In the genomic region with DNA sequence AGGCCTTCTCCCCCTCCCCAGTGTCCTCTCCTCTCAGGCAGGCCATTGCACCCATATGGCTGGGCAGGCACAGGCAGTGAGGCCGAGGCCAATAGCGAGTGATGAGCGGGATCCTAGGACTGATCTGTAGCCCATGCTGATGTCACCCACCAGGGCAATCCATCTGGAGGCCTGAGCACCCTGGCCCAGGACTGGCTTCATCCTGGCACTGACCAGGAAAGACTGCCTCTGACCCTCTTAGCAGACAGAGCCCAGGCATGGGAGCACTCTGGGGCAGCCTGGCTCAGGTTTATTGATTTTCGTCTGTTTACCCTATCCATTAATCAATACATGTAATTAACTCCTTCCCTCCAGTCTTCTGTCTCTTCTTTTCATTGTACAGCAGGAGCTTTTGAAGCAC, we compare ENCODE assay signal across 25 cellular contexts. TPM values are rescaled to one million over a fixed set of nuclear protein-coding genes. Genes with fewer than 3 reads are reported as not detected.
A peak's percentile ranks its signal among the peaks of the same experiment; 100 is the strongest.
DNase-seq lines count a peak whose midpoint lies in the region; ATAC-seq and TF ChIP-seq lines count a peak whose summit lies in the region.
"Had no signal": no experiment of that assay in that cellular context is flagged by ENCODE, and none has a peak within 500 bp of the region (broad histone marks: within the 10 kb centered on the region; RNA-seq: fewer than 3 reads in every experiment).

No MANE protein-coding gene starts in this region.

- H3K4me1 Mint-ChIP-seq in activated naive CD4-positive, alpha-beta T cell treated with anti-CD3 and anti-CD28 coated beads for 36 hours (ENCODE audit: low read depth): peaks cover 19% of the 10 kb centered on the region
- peaks cover 10% of the 10 kb centered on the region; the same call in 1 of the 2 replicates for H3K4me1 Mint-ChIP-seq in WTC11
- H3K4me1 Mint-ChIP-seq in type B pancreatic cell (ENCODE audit: unreplicated experiment): peaks cover 15% of the 10 kb centered on the region

- no peaks in the 10 kb centered on the region for H3K9me3 Mint-ChIP-seq in activated naive CD4-positive, alpha-beta T cell treated with anti-CD3 and anti-CD28 coated beads for 36 hours
- H3K9me3 Mint-ChIP-seq in WTC11: no peaks in the 10 kb centered on the region
- no peaks in the 10 kb centered on the region for H3K9me3 Mint-ChIP-seq in type B pancreatic cell
- H3K9me3 Mint-ChIP-seq: CD4-positive, alpha-beta T cell had no signal

- H3K36me3 ChIP-seq in right lobe of liver: peaks cover 0 to 22% (median 6%) of the 10 kb centered on the region in 4 donors
- peaks cover 0 to 2% of the 10 kb centered on the region in 2 donors for H3K36me3 ChIP-seq in aorta (ENCODE audit: control insufficient read depth in 1 of 2, insufficient read depth in 2 of 2, low read length in 1 of 2)
- peaks cover 0 to 57% (median 35%) of the 10 kb centered on the region in 6 donors for H3K36me3 ChIP-seq in spleen
- H3K36me3 ChIP-seq: SJSA1 had no signal

- DNase-seq in activated naive CD4-positive, alpha-beta T cell treated with anti-CD3 and anti-CD28 coated beads for 36 hours: no peak
- no peak for DNase-seq in activated naive CD4-positive, alpha-beta T cell (lab: John Stamatoyannopoulos, UW)
- DNase-seq in WTC11 (ENCODE audit: low spot score) (no peak), right lobe of liver (peak; percentile 81 to 88 (median 86)), type B pancreatic cell (ENCODE audit: extremely low spot score, unreplicated experiment) (no peak), aorta (no peak), spleen (no peak)
- DNase-seq: CD4-positive, alpha-beta T cell; COR-L47; DMS 273 treated with DMSO at 0.1 percent for 48 hours; DMS79 treated with DMSO at 0.1 percent for 48 hours; IMR-90; NCI-H1105; NCI-H1694 treated with DMSO at 0.1 percent for 48 hours; NCI-H2081 treated with DMSO at 0.1 percent for 48 hours; NCI-H446 treated with DMSO at 0.1 percent for 48 hours; NCI-H526 treated with DMSO at 0.1 percent for 48 hours; OCI-M1 had no signal

- TF ChIP-seq CTCF in WTC11 (IDR thresholded peaks at IDR 0.05): no peak
- TF ChIP-seq CTCF in right lobe of liver (IDR thresholded peaks at IDR 0.05): no peak
- no peak for TF ChIP-seq CTCF in type B pancreatic cell (conservative IDR thresholded peaks at IDR 0.05)
- TF ChIP-seq CTCF in spleen (IDR thresholded peaks at IDR 0.05 in 8 of 11, conservative IDR thresholded peaks at IDR 0.05 in 3 of 11): no peak

- no peak for TF ChIP-seq POLR2A in right lobe of liver (IDR thresholded peaks at IDR 0.05)
- no peak for TF ChIP-seq POLR2A in spleen (IDR thresholded peaks at IDR 0.05)

- H3K36me3 Mint-ChIP-seq in activated naive CD4-positive, alpha-beta T cell treated with anti-CD3 and anti-CD28 coated beads for 36 hours (ENCODE audit: low read depth): peaks cover 42% of the 10 kb centered on the region
- H3K36me3 Mint-ChIP-seq in WTC11 (peaks cover 50% of the 10 kb centered on the region), type B pancreatic cell (peaks cover 26% of the 10 kb centered on the region)

- no peak overlapping the region for H3K4me3 Mint-ChIP-seq in activated naive CD4-positive, alpha-beta T cell treated with anti-CD3 and anti-CD28 coated beads for 36 hours
- no peak overlapping the region for H3K4me3 Mint-ChIP-seq in WTC11
- H3K4me3 Mint-ChIP-seq in type B pancreatic cell: peak overlapping the region; percentile 10
- H3K4me3 Mint-ChIP-seq: CD4-positive, alpha-beta T cell had no signal

- H3K27me3 ChIP-seq in right lobe of liver (no peaks in the 10 kb centered on the region), aorta (ENCODE audit: control insufficient read depth in 1 of 2, insufficient read depth in 2 of 2, low read length in 1 of 2) (no peaks in the 10 kb centered on the region), spleen (replicated peaks in 1 of 7) (no peaks in the 10 kb centered on the region)
- H3K27me3 ChIP-seq: BLaER1, SJSA1 had no signal

- H3K27ac Mint-ChIP-seq in activated naive CD4-positive, alpha-beta T cell treated with anti-CD3 and anti-CD28 coated beads for 36 hours: peak overlapping the region; percentile 9
- H3K27ac Mint-ChIP-seq in WTC11 (peak overlapping the region; percentile 68; the same call in 1 of the 2 replicates), type B pancreatic cell (peak overlapping the region; percentile 40)
- H3K27ac Mint-ChIP-seq: CD4-positive, alpha-beta T cell had no signal

- 42% methylated on average over 2 of the region's 4 CpGs for WGBS in right lobe of liver (ENCODE audit: insufficient coverage, low coverage, low lambda C conversion rate, missing lambda C conversion rate)
- 89 to 94% methylated on average over 4 of the region's 4 CpGs for WGBS in aorta, 2 donors
- WGBS in spleen, 5 donors: 88 to 97% (median 96%) methylated on average over 4 of the region's 4 CpGs

- H3K27ac ChIP-seq in right lobe of liver: peak overlapping the region in 2 of 3 donors; percentile 70 to 87
- no peak overlapping the region for H3K27ac ChIP-seq in aorta (ENCODE audit: low read depth in 1 of 2, low read length in 2 of 2)
- no peak overlapping the region for H3K27ac ChIP-seq in spleen
- H3K27ac ChIP-seq: BLaER1, HL-60, KMS-11, SJSA1 had no signal

- POLR2A ChIA-PET in WTC11 (lab: Charles Lee): no interaction called here

- H3K27me3 Mint-ChIP-seq in activated naive CD4-positive, alpha-beta T cell treated with anti-CD3 and anti-CD28 coated beads for 36 hours (ENCODE audit: low read depth): no peaks in the 10 kb centered on the region
- peaks cover 21% of the 10 kb centered on the region for H3K27me3 Mint-ChIP-seq in WTC11 (ENCODE audit: low read depth)
- H3K27me3 Mint-ChIP-seq in type B pancreatic cell: no peaks in the 10 kb centered on the region
- H3K27me3 Mint-ChIP-seq: CD4-positive, alpha-beta T cell had no signal

- ATAC-seq in WTC11 (no peak), right lobe of liver (peak; percentile 85 to 88 (median 86)), aorta (ENCODE audit: low FRiP score) (no peak)
- ATAC-seq: GM12878, Right ventricle myocardium inferior had no signal

- H3K4me1 ChIP-seq in right lobe of liver: peaks cover 0 to 38% (median 15%) of the 10 kb centered on the region in 4 donors
- H3K4me1 ChIP-seq in aorta (ENCODE audit: control insufficient read depth in 1 of 2, insufficient read depth in 2 of 2, low read length in 2 of 2): no peaks in the 10 kb centered on the region
- H3K4me1 ChIP-seq in spleen: peaks cover 19 to 32% (median 27%) of the 10 kb centered on the region in 6 donors
- H3K4me1 ChIP-seq: SJSA1 had no signal

- intact Hi-C loops in activated naive CD4-positive, alpha-beta T cell treated with anti-CD3 and anti-CD28 coated beads for 36 hours (cut with micrococcal nuclease): no loop called here
- intact Hi-C loops in right lobe of liver (cut with DNase I): no loop called here
- intact Hi-C loops in aorta (cut with DNase I): no loop called here
- intact Hi-C loops in spleen (cut with DNase I; ENCODE audit: low total_unique reads): no loop called here

- CTCF ChIA-PET in activated naive CD4-positive, alpha-beta T cell treated with anti-CD3 and anti-CD28 coated beads for 36 hours (lab: Charles Lee): no interaction called here
- CTCF ChIA-PET in WTC11 (lab: Charles Lee): no interaction called here

- H3K9me3 ChIP-seq in right lobe of liver: no peaks in the 10 kb centered on the region
- no peaks in the 10 kb centered on the region for H3K9me3 ChIP-seq in aorta (ENCODE audit: control insufficient read depth, low read length)
- no peaks in the 10 kb centered on the region for H3K9me3 ChIP-seq in spleen
- H3K9me3 ChIP-seq: BLaER1, HAP-1, SJSA1 had no signal

- H3K4me3 ChIP-seq in right lobe of liver (no peak overlapping the region), aorta (ENCODE audit: low read length in 2 of 2) (no peak overlapping the region), spleen (no peak overlapping the region)
- H3K4me3 ChIP-seq: BLaER1, GM12878, HAP-1, SJSA1 had no signal

TF ChIP-seq in WTC11, 78 proteins besides CTCF, POLR2A, EP300 and RAD21 (continues in another document):
- TF ChIP-seq GTF2I (CRISPR knock-in tag; conservative IDR thresholded peaks at IDR 0.05): no peak

RNA-seq across cellular contexts. Expression of a gene that starts 5.1 kb away (rescaled TPM):
- total RNA-seq in activated naive CD4-positive, alpha-beta T cell treated with anti-CD3 and anti-CD28 coated beads for 36 hours: 1 to 10 TPM; 2.7 to 3.5 TPM
- total RNA-seq in WTC11 (2021): 5.4 to 5.9 TPM (median 5.6 TPM) in 3 replicates
- total RNA-seq in right lobe of liver: 10 to 100 TPM in 2 of 6 experiments, 1 to 10 TPM in 4; 8.0 to 12.1 (median 9.7) TPM
- 10.4 and 11.7 TPM in 2 replicates for total RNA-seq in type B pancreatic cell (ENCODE audit: low replicate concordance)
- 10 to 100 TPM in 1 of 2 donors, 1 to 10 TPM in 1; 9.5 to 17.3 TPM for total RNA-seq in aorta
- polyA plus RNA-seq in aorta: 10 to 100 TPM in 1 of 2 donors, 1 to 10 TPM in 1; 4.9 to 10.7 TPM
- 10 to 100 TPM; 15.4 to 23.5 (median 18.5) TPM for total RNA-seq in spleen
- polyA plus RNA-seq in spleen: 1 to 10 TPM; 2.6 to 7.3 (median 3.0) TPM

RNA-seq across cellular contexts. Expression of a gene that starts 8.8 kb away (rescaled TPM):
- total RNA-seq in activated naive CD4-positive, alpha-beta T cell treated with anti-CD3 and anti-CD28 coated beads for 36 hours: 10 to 100 TPM; 41.2 to 48.6 TPM
- total RNA-seq in WTC11 (2021): 59.4 to 64.4 TPM (median 61.9 TPM) in 3 replicates
- 10 to 100 TPM; 18.6 to 50.2 (median 39.8) TPM for total RNA-seq in right lobe of liver
- 32.5 and 49.6 TPM in 2 replicates for total RNA-seq in type B pancreatic cell (ENCODE audit: low replicate concordance)
- total RNA-seq in aorta: 10 to 100 TPM; 19.9 to 25.4 TPM
- polyA plus RNA-seq in aorta: 10 to 100 TPM in 1 of 2 donors, 1 to 10 TPM in 1; 9.6 to 26.5 TPM
- total RNA-seq in spleen: 10 to 100 TPM; 26.1 to 48.1 (median 32.0) TPM
- 10 to 100 TPM; 20.5 to 31.6 (median 23.3) TPM for polyA plus RNA-seq in spleen

RNA-seq across cellular contexts. Expression of a gene that starts 9.1 kb away (rescaled TPM):
- 100 to 1,000 TPM; 137 to 142 TPM for total RNA-seq in activated naive CD4-positive, alpha-beta T cell treated with anti-CD3 and anti-CD28 coated beads for 36 hours
- total RNA-seq in WTC11 (2021): 59.7 to 64.7 TPM (median 62.2 TPM) in 3 replicates
- 100 to 1,000 TPM in 5 of 6 experiments, 10 to 100 TPM in 1; 95.0 to 150 (median 122) TPM for total RNA-seq in right lobe of liver
- 76.6 and 105 TPM in 2 replicates for total RNA-seq in type B pancreatic cell (ENCODE audit: low replicate concordance)
- 100 to 1,000 TPM; 103 to 104 TPM for total RNA-seq in aorta
- polyA plus RNA-seq in aorta: 10 to 100 TPM; 29.4 to 74.7 TPM
- 100 to 1,000 TPM; 103 to 130 (median 117) TPM for total RNA-seq in spleen
- 10 to 100 TPM; 30.9 to 35.3 (median 32.0) TPM for polyA plus RNA-seq in spleen

RNA-seq across cellular contexts. Expression of a gene that starts 26.1 kb away (rescaled TPM):
- total RNA-seq in activated naive CD4-positive, alpha-beta T cell treated with anti-CD3 and anti-CD28 coated beads for 36 hours: 10 to 100 TPM; 34.9 to 39.5 TPM
- total RNA-seq in WTC11 (2021) (26.2 to 30.9 TPM (median 29.4 TPM) in 3 replicates), right lobe of liver (10 to 100 TPM; 12.6 to 65.2 (median 21.9) TPM), type B pancreatic cell (ENCODE audit: low replicate concordance) (9.8 and 17.6 TPM in 2 replicates), aorta (1 to 10 TPM; 9.0 to 9.9 TPM), spleen (10 to 100 TPM; 17.4 to 30.8 (median 21.1) TPM)
- polyA plus RNA-seq in aorta (1 to 10 TPM; 7.9 to 9.6 TPM), spleen (10 to 100 TPM; 23.9 to 35.2 (median 30.4) TPM)

Comparison
In these comparisons a context has a peak if more than half of its experiments do, and no peak if none do; other contexts are left out.
1. DNase-seq: peak in right lobe of liver (3 of 3); none in activated naive CD4-positive, alpha-beta T cell treated with anti-CD3 and anti-CD28 coated beads for 36 hours (single experiment), activated naive CD4-positive, alpha-beta T cell (0 of 4), WTC11 (single experiment), type B pancreatic cell (single experiment), aorta (0 of 2) and spleen (single experiment).
2. H3K27ac Mint-ChIP-seq: peak in every context shown above with its lines; median percentile 68 in WTC11; 40 in type B pancreatic cell; 9 in activated naive CD4-positive, alpha-beta T cell treated with anti-CD3 and anti-CD28 coated beads for 36 hours.
3. ATAC-seq: peak in right lobe of liver (4 of 4); none in WTC11 (single experiment) and aorta (single experiment).
4. H3K27ac ChIP-seq: peak in right lobe of liver (2 of 3); none in aorta (0 of 2) and spleen (0 of 8).